Comparison of ENCODE assay signal across 18 cellular contexts in genomic region chr20:62433655-62434054, GRCh38. TPM values are rescaled to one million over a fixed set of nuclear protein-coding genes. Genes with fewer than 3 reads are reported as not detected.
DNase-seq lines count a peak whose midpoint lies in the region; ATAC-seq and TF ChIP-seq lines count a peak whose summit lies in the region.
"Had no signal": no experiment of that assay in that cellular context is flagged by ENCODE, and none has a peak within 500 bp of the region (broad histone marks: within the 10 kb centered on the region; RNA-seq: fewer than 3 reads in every experiment).

No MANE protein-coding gene starts in this region.

- H3K4me2 ChIP-seq in smooth muscle cell, result peak overlapping the region; percentile 66

- no peaks in the 10 kb centered on the region for H3K4me1 ChIP-seq in HEK293 (ENCODE audit: control insufficient read depth, insufficient read depth, low read length)
- H3K4me1 ChIP-seq in smooth muscle cell (ENCODE audit: low read depth), result no peaks in the 10 kb centered on the region
- H3K4me1 ChIP-seq: SJSA1 had no signal

- no peaks in the 10 kb centered on the region for H3K27me3 ChIP-seq in smooth muscle cell (ENCODE audit: low read depth)

- WGBS in smooth muscle cell (ENCODE audit: low lambda C conversion rate), result 27% methylated on average over 20 of the region's 20 CpGs

- POLR2A ChIA-PET in HEK293 (lab: Yijun Ruan, JAX), result no interaction called here

- DNase-seq in fibroblast of the aortic adventitia (ENCODE audit: low read depth) (peak; percentile 15), left lobe of liver (ENCODE audit: low spot score) (no peak), smooth muscle cell (lab: John Stamatoyannopoulos, UW; ENCODE audit: unreplicated experiment) (no peak), GOT3 (lab: John Stamatoyannopoulos, UW) (no peak)
- DNase-seq in activated CD4-positive, alpha-beta T cell treated with anti-CD3 and anti-CD28 coated beads for 1 hour, result no peak
- DNase-seq: activated CD8-positive, alpha-beta memory T cell treated with anti-CD3 and anti-CD28 coated beads, Interleukin-2, amount 50 U/mL, for 48 hours; activated gamma-delta T cell; amniotic stem cell; effector memory CD8-positive, alpha-beta T cell; NCI-H2081 treated with DMSO at 0.1 percent for 48 hours; NCI-H526 had no signal

- H3K9ac ChIP-seq in smooth muscle cell (ENCODE audit: low read depth), result no peak overlapping the region

- no peaks in the 10 kb centered on the region for H4K20me1 ChIP-seq in smooth muscle cell (ENCODE audit: low read depth)

- no peak for TF ChIP-seq CTCF in HEK293 (tag by site-specific recombination; IDR thresholded peaks at IDR 0.05)
- TF ChIP-seq CTCF in fibroblast of the aortic adventitia (IDR thresholded peaks at IDR 0.05; ENCODE audit: insufficient read depth, low read length), result no peak
- no peak for TF ChIP-seq CTCF in smooth muscle cell (IDR thresholded peaks at IDR 0.05; ENCODE audit: borderline replicate concordance, insufficient read depth, poor library complexity, severe bottlenecking)

- H3K79me2 ChIP-seq in smooth muscle cell (ENCODE audit: low read depth), result no peaks in the 10 kb centered on the region

- no peak overlapping the region for H2AFZ ChIP-seq in smooth muscle cell (ENCODE audit: low read depth)

- H3K27ac ChIP-seq in HEK293 (ENCODE audit: extremely low read depth, low read depth, low read length), result no peak overlapping the region
- H3K27ac ChIP-seq in smooth muscle cell (ENCODE audit: low read depth), result no peak overlapping the region
- H3K27ac ChIP-seq: SJSA1 had no signal

- H3K9me3 ChIP-seq in HEK293 (ENCODE audit: control insufficient read depth, insufficient read depth, low read depth, low read length), result no peaks in the 10 kb centered on the region
- no peaks in the 10 kb centered on the region for H3K9me3 ChIP-seq in smooth muscle cell (replicated peaks; ENCODE audit: low read depth)
- H3K9me3 ChIP-seq: SJSA1 had no signal

- CTCF ChIA-PET in HEK293 (lab: Yijun Ruan, JAX), result no interaction called here

- H3K36me3 ChIP-seq in HEK293 (ENCODE audit: control insufficient read depth in 2 of 2, insufficient read depth in 1 of 2, low read length in 2 of 2) (no peaks in the 10 kb centered on the region), smooth muscle cell (ENCODE audit: low read depth) (no peaks in the 10 kb centered on the region)
- H3K36me3 ChIP-seq: SJSA1 had no signal

- no peak overlapping the region for H3K4me3 ChIP-seq in HEK293 (ENCODE audit: low read depth, low read length)
- no peak overlapping the region for H3K4me3 ChIP-seq in fibroblast of the aortic adventitia (ENCODE audit: low read depth, low read length)
- no peak overlapping the region for H3K4me3 ChIP-seq in smooth muscle cell
- H3K4me3 ChIP-seq: SJSA1 had no signal

- H3F3A ChIP-seq in smooth muscle cell (ENCODE audit: low read depth), result no peaks in the 10 kb centered on the region

- ATAC-seq in left lobe of liver (peak; percentile 21), GM21717 (IDR thresholded peaks at IDR 0.05; ENCODE audit: unreplicated experiment) (no peak)
- ATAC-seq in activated CD4-positive, CD25-positive, alpha-beta regulatory T cell treated with anti-CD3 and anti-CD28 coated beads, Interleukin-2, amount 50 U/mL, for 24 hours, result no peak
- ATAC-seq: effector memory CD8-positive, alpha-beta T cell; natural killer cell treated with Interleukin-12 subunit alpha and Interleukin-12 subunit beta and Interleukin-15 and Interleukin-18, amount 100 ng/mL, for 72 hours had no signal

TF ChIP-seq in HEK293, 187 proteins besides CTCF, POLR2A, EP300 and RAD21:
- TF ChIP-seq ZNF549 (tag by site-specific recombination; IDR thresholded peaks at IDR 0.05), result no peak
- 0 out of 2 replicates have a peak, but pooled peaks have one; percentile 23 for TF ChIP-seq ZNF600 (tag by site-specific recombination; IDR thresholded peaks at IDR 0.05)

RNA-seq across cellular contexts. Expression of gene RBBP8NL, which starts 6.3 kb away (rescaled TPM):
- total RNA-seq in fibroblast of the aortic adventitia (ENCODE audit: low replicate concordance) (not detected in 2 replicates), left lobe of liver (not detected), smooth muscle cell (0.27 and 0.40 TPM in 2 replicates)
- 4.4 TPM in 1 of 2 replicates, not detected in the other for polyA plus RNA-seq in smooth muscle cell
- total RNA-seq: lung microvascular endothelial cell; natural killer cell treated with Interleukin-12 subunit alpha and Interleukin-12 subunit beta and Interleukin-15 and Interleukin-18, amount 100 ng/mL, for 72 hours; SJSA1; subcutaneous adipose tissue had no signal

RNA-seq across cellular contexts. Expression of gene CABLES2, which starts 26.6 kb away (rescaled TPM):
- total RNA-seq in fibroblast of the aortic adventitia (ENCODE audit: low replicate concordance) (1.1 and 4.3 TPM in 2 replicates), left lobe of liver (1.8 TPM), smooth muscle cell (5.2 and 7.6 TPM in 2 replicates)
- polyA plus RNA-seq in smooth muscle cell, result 7.4 and 13.7 TPM in 2 replicates

RNA-seq across cellular contexts. Expression of gene GATA5, which starts 42.1 kb away (rescaled TPM):
- 0.08 TPM in 1 of 2 replicates, not detected in the other for total RNA-seq in fibroblast of the aortic adventitia (ENCODE audit: low replicate concordance)
- total RNA-seq in left lobe of liver, result 0.48 TPM
- total RNA-seq in smooth muscle cell, result 1.6 and 1.9 TPM in 2 replicates
- 9.2 and 9.4 TPM in 2 replicates for polyA plus RNA-seq in smooth muscle cell
- total RNA-seq: lung microvascular endothelial cell; natural killer cell treated with Interleukin-12 subunit alpha and Interleukin-12 subunit beta and Interleukin-15 and Interleukin-18, amount 100 ng/mL, for 72 hours; SJSA1; subcutaneous adipose tissue had no signal

RNA-seq across cellular contexts. Expression of gene RPS21, which starts 46.8 kb away (rescaled TPM):
- total RNA-seq in fibroblast of the aortic adventitia (ENCODE audit: low replicate concordance), result 754 and 1,887 TPM in 2 replicates
- 432 TPM for total RNA-seq in left lobe of liver
- 2,536 and 4,082 TPM in 2 replicates for total RNA-seq in smooth muscle cell
- polyA plus RNA-seq in smooth muscle cell, result 438 and 495 TPM in 2 replicates
